In genomic region chr17:48153711-48154642, GRCh38 we compare ENCODE assay signal across 1 cellular context.
TF ChIP-seq lines count a peak whose summit lies in the region.

No MANE protein-coding gene starts in this region.

TF ChIP-seq in WTC11, 78 proteins besides CTCF, POLR2A, EP300 and RAD21 (continued from another document):
- TF ChIP-seq ARID4B (CRISPR knock-in tag; IDR thresholded peaks at IDR 0.05; ENCODE audit: borderline replicate concordance) (no peak), TEAD4 (CRISPR knock-in tag; IDR thresholded peaks at IDR 0.05) (no peak), IRF2 (CRISPR knock-in tag; IDR thresholded peaks at IDR 0.05; ENCODE audit: borderline replicate concordance, low read depth) (no peak), ZBTB43 (CRISPR knock-in tag; IDR thresholded peaks at IDR 0.05) (no peak), GABPB1 (CRISPR knock-in tag; IDR thresholded peaks at IDR 0.05) (no peak), GTF2I (CRISPR knock-in tag; conservative IDR thresholded peaks at IDR 0.05) (no peak)
